8 cellular contexts compared by ENCODE assay signal in the genomic region with DNA sequence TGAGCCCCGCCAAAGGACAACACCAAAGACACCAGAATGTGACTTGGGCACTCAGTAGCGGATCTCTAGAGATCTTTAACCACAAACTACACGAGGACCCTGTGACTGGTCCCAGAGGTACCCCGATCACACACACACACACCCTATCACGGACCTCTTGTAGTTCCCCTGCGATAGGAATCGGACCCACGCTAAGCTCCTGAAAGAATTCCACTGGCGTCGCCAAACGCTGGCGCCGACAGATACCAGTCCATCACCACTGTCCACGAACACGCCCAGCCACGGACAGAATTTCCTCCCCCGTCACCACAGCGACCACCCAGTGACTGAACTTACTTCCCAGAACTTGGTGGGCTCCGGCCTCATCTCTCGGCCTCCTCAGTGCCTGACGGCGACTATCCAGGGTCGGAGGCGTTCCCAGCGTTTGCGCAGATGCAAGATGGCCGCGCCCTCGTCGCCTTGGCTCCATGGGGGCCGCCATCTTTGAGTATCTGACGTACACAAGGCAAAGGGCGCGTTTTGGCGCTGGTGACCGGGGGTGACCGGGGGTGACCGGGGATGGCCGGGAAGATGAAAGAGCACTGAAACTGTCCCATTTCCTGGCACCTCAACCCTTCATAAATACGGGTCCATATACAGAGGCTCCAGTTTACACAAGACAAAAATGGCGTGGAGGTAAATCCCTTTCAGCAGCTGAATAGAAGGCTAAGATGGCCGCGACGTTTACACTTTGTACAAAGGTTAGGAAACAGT. TPM values are rescaled to one million over a fixed set of nuclear protein-coding genes. Genes with fewer than 3 reads are reported as not detected.
DNase-seq lines count a peak whose midpoint lies in the region; ATAC-seq and TF ChIP-seq lines count a peak whose summit lies in the region.

ZNF615 (minus strand) TSS at position 407 of the 753 bp plus-strand sequence. CDS start 4,500 bp downstream, outside the sequence.

- peak; percentile 68 for DNase-seq in DMS53 treated with DMSO at 0.1 percent for 48 hours (lab: John Stamatoyannopoulos, UW; ENCODE audit: unreplicated experiment)
- DNase-seq in LNCaP clone FGC (ENCODE audit: low read depth) = peak; percentile 46
- DNase-seq in SK-MEL-5 (ENCODE audit: low read depth, low spot score) = peak; percentile 78
- DNase-seq in globus pallidus (ENCODE audit: low spot score) = peak; percentile 92
- DNase-seq in non-pigmented ciliary epithelial cell (ENCODE audit: low read depth) = peak; percentile 37

- H3K4me3 Mint-ChIP-seq in activated naive CD4-positive, alpha-beta T cell treated with anti-CD3 and anti-CD28 coated beads, Interleukin-2, amount 50 U/mL, for 24 hours = peak within 1 kb of the TSS; percentile 95

- H3K27ac Mint-ChIP-seq in activated naive CD4-positive, alpha-beta T cell treated with anti-CD3 and anti-CD28 coated beads, Interleukin-2, amount 50 U/mL, for 24 hours = peak within 1 kb of the TSS; percentile 92

- H3K36me3 Mint-ChIP-seq in activated naive CD4-positive, alpha-beta T cell treated with anti-CD3 and anti-CD28 coated beads, Interleukin-2, amount 50 U/mL, for 24 hours = peaks cover 30% of the 10 kb centered on the region

- H3K4me3 ChIP-seq in LNCaP clone FGC (ENCODE audit: low read depth, low read length) = peak within 1 kb of the TSS; percentile 89

- in situ Hi-C loops in SK-MEL-5 (cut with HindIII; ENCODE audit: low pct_unique_long_range_greater_than_20kb, low sequenced_read_pairs) = no loop called here

- TF ChIP-seq CTCF in LNCaP clone FGC (IDR thresholded peaks at IDR 0.05; ENCODE audit: control insufficient read depth, extremely low read depth, insufficient read depth) (no peak), subcutaneous adipose tissue (IDR thresholded peaks at IDR 0.05; ENCODE audit: low read depth) (no peak)

- peaks cover 14% of the 10 kb centered on the region for H3K9me3 Mint-ChIP-seq in activated naive CD4-positive, alpha-beta T cell treated with anti-CD3 and anti-CD28 coated beads, Interleukin-2, amount 50 U/mL, for 24 hours

- H3K4me1 Mint-ChIP-seq in activated naive CD4-positive, alpha-beta T cell treated with anti-CD3 and anti-CD28 coated beads, Interleukin-2, amount 50 U/mL, for 24 hours = peaks cover 24% of the 10 kb centered on the region

- ATAC-seq in GM21717 (IDR thresholded peaks at IDR 0.05; ENCODE audit: unreplicated experiment) = peak; percentile 71

- H3K27me3 Mint-ChIP-seq in activated naive CD4-positive, alpha-beta T cell treated with anti-CD3 and anti-CD28 coated beads, Interleukin-2, amount 50 U/mL, for 24 hours = no peaks in the 10 kb centered on the region

RNA-seq across cellular contexts. Expression of gene ZNF615, which starts in this region (rescaled TPM):
- 6.6 and 7.7 TPM in 2 replicates for total RNA-seq in SK-MEL-5 (2014; rRNA removed; shearing (Covaris generic))
- polyA plus RNA-seq in SK-MEL-5 (2015; cell fraction: cytosol; rRNA removed) = 1.5 and 3.9 TPM in 2 replicates
- 5.5 and 8.8 TPM in 2 replicates for polyA plus RNA-seq in SK-MEL-5 (2015; cell fraction: nucleus; rRNA removed)
- total RNA-seq in subcutaneous adipose tissue = 10 to 100 TPM; 12.2 to 17.9 (median 14.9) TPM

Comparison
In these comparisons a context has a peak if more than half of its experiments do, and no peak if none do; other contexts are left out.
1. Peak in every context shown above with its lines: DNase-seq, ATAC-seq and H3K4me3 ChIP-seq.
2. DNase-seq: peak in every context shown above with its lines; median percentile 92 in globus pallidus; 78 in SK-MEL-5; 68 in DMS53 treated with DMSO at 0.1 percent for 48 hours; 46 in LNCaP clone FGC; 37 in non-pigmented ciliary epithelial cell.